In genomic region chr12:4037747-4038312, GRCh38 we compare ENCODE assay signal across 7 cellular contexts.
DNase-seq lines count a peak whose midpoint lies in the region; ATAC-seq and TF ChIP-seq lines count a peak whose summit lies in the region.

No MANE protein-coding gene starts in this region.

- H3K4me1 ChIP-seq in lower lobe of right lung = peaks cover 11% of the 10 kb centered on the region

- no peaks in the 10 kb centered on the region for H3K36me3 ChIP-seq in lower lobe of right lung

- intact Hi-C loops in MCF 10A (cut with micrococcal nuclease) (loop anchor here (1.0 to 5.0 kb wide), 4 partner anchors 43 to 736 kb away; no protein-coding TSS in a partner anchor), lower lobe of right lung (cut with DNase I) (loop anchor here (2.0 kb wide), 1 partner anchor 43 kb away; no protein-coding TSS in a partner anchor)

- no peaks in the 10 kb centered on the region for H3K36me3 Mint-ChIP-seq in MCF 10A (ENCODE audit: insufficient read depth, unreplicated experiment)

- no peak overlapping the region for H3K27ac ChIP-seq in lower lobe of right lung

- H3K4me3 ChIP-seq in lower lobe of right lung = no peak overlapping the region

- CTCF ChIA-PET in MCF 10A (lab: Yijun Ruan, JAX) = interaction anchor here (0.6 to 9.7 kb wide), 37 partner anchors 11 to 1225 kb away, joined by 3 to 403 read pairs (median 5); partner anchors contain the start of gene CCND2

- no peak overlapping the region for H3K27ac Mint-ChIP-seq in MCF 10A (ENCODE audit: low read depth, unreplicated experiment)

- POLR2A ChIA-PET in MCF 10A (lab: Yijun Ruan, JAX) = interaction anchor here (1.0 to 2.9 kb wide), 6 partner anchors 13 to 239 kb away, joined by 3 to 16 read pairs (median 5); partner anchors contain the start of gene CCND2

- DNase-seq in ELF-1 (ENCODE audit: low read depth, low spot score) (peak; percentile 20), MCF 10A (ENCODE audit: unreplicated experiment) (peak; percentile 69), lower lobe of right lung (no peak), DMS79 treated with DMSO at 0.1 percent for 48 hours (lab: John Stamatoyannopoulos, UW) (no peak)
- DNase-seq in activated T-cell treated with anti-CD3 and anti-CD28 coated beads, Interleukin-2, amount 50 U/mL, for 48 hours = no peak

- no peaks in the 10 kb centered on the region for H3K27me3 ChIP-seq in lower lobe of right lung (ENCODE audit: low read depth)

- H3K27me3 Mint-ChIP-seq in MCF 10A (ENCODE audit: insufficient read depth, unreplicated experiment) = peaks cover 4% of the 10 kb centered on the region

- TF ChIP-seq CTCF in LNCAP (IDR thresholded peaks at IDR 0.05) (peak; percentile 75), MCF 10A (IDR thresholded peaks at IDR 0.05; ENCODE audit: unreplicated experiment) (peak; percentile 71), lower lobe of right lung (IDR thresholded peaks at IDR 0.05) (peak; percentile 74)

- no peaks in the 10 kb centered on the region for H3K9me3 ChIP-seq in lower lobe of right lung

- ATAC-seq in lower lobe of right lung (peak; percentile 38 to 66), HG02642 (IDR thresholded peaks at IDR 0.05; ENCODE audit: poor library complexity, unreplicated experiment) (no peak)

- BruUV-seq in MCF 10A (replicated peaks; lab: Mats Ljungman, UMichigan) = no TSS peak

- H3K4me1 Mint-ChIP-seq in MCF 10A (ENCODE audit: insufficient read depth, unreplicated experiment) = peaks cover 22% of the 10 kb centered on the region

- no peak overlapping the region for H3K4me3 Mint-ChIP-seq in MCF 10A (ENCODE audit: unreplicated experiment)

- no peaks in the 10 kb centered on the region for H3K9me3 Mint-ChIP-seq in MCF 10A (ENCODE audit: unreplicated experiment)

Comparison
In these comparisons a context has a peak if more than half of its experiments do, and no peak if none do; other contexts are left out.
1. DNase-seq: peak in ELF-1 (single experiment) and MCF 10A (single experiment); none in lower lobe of right lung (single experiment), DMS79 treated with DMSO at 0.1 percent for 48 hours (single experiment) and activated T-cell treated with anti-CD3 and anti-CD28 coated beads, Interleukin-2, amount 50 U/mL, for 48 hours (0 of 2).
2. Peak in every context shown above with its lines, with median percentiles within 50 percentile points of each other: CTCF ChIP-seq.